8 cellular contexts compared by ENCODE assay signal in the genomic region with DNA sequence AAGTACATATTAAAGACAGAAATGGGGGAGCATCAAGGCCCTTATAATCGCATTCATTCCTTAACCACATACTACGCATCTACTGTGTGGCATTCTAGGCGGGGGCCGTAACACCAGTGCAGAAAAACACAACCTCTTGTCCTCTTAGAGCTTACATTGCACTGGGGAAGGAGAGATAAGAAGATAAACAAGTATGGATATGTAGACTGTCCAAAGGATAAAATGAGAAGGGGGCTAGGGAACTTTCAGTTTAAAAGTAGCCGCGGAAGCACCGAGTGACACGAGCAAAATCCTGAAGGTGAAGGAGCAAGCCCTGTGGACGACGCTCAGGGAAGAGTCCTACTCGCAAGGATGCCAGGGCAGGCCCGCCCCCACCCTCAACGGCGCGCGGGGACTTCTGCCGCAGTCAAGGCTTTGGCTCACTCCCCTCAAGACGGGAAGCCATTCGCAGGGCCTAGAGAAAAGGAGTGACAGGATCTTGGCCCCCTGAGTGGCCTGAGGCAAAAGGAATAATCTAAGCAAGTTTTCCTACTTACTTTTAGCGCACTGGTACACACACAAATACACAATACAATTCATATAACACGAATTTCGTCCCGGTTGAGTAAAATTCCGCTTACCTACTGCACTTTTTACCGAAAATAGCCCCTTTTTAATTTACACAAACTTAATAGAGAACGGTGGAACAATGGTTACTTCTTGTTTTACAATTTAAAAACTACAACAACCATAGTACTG. TPM values are rescaled to one million over a fixed set of nuclear protein-coding genes. Genes with fewer than 3 reads are reported as not detected.
A peak's percentile ranks its signal among the peaks of the same experiment; 100 is the strongest.
DNase-seq lines count a peak whose midpoint lies in the region; ATAC-seq and TF ChIP-seq lines count a peak whose summit lies in the region.

No MANE protein-coding gene starts in this region.

- H3K27ac ChIP-seq in AG04450 (ENCODE audit: low read depth, low read length) (peak overlapping the region; percentile 47), epithelial cell of prostate (peak overlapping the region; percentile 94)

- TF ChIP-seq CTCF in AG04450 (IDR thresholded peaks at IDR 0.05; ENCODE audit: low read depth, low read length) (no peak), GM20000 (IDR thresholded peaks at IDR 0.05; ENCODE audit: extremely low read depth, missing control alignments) (no peak)

- no peaks in the 10 kb centered on the region for H3K36me3 ChIP-seq in mucosa of stomach (ENCODE audit: control insufficient read depth, insufficient read depth, low read length)

- H3K9ac ChIP-seq in mucosa of stomach (ENCODE audit: low read length), result peak overlapping the region; percentile 95

- DNase-seq in AG04450 (ENCODE audit: low read depth, low spot score) (no peak), GM20000 (ENCODE audit: low spot score) (peak; percentile 27), NCI-H526 treated with DMSO at 0.1 percent for 48 hours (lab: John Stamatoyannopoulos, UW) (peak; percentile 96), activated T-cell treated with anti-CD3 and anti-CD28 coated beads for 24 hours (ENCODE audit: low read depth) (peak; percentile 27), epithelial cell of prostate (ENCODE audit: low read depth, low spot score) (no peak)
- peak; percentile 39 for DNase-seq in stimulated activated naive CD4-positive, alpha-beta T cell treated with Interleukin-2 at 50 U/mL for 16 hours (lab: John Stamatoyannopoulos, UW)

- H3K4me3 ChIP-seq in AG04450 (ENCODE audit: low read depth, low read length) (peak overlapping the region; percentile 83), mucosa of stomach (ENCODE audit: low read length) (peak overlapping the region; percentile 86)

- H3K4me1 ChIP-seq in mucosa of stomach (ENCODE audit: control insufficient read depth, insufficient read depth, low read length), result peaks cover 9% of the 10 kb centered on the region

- no peaks in the 10 kb centered on the region for H3K27me3 ChIP-seq in AG04450 (ENCODE audit: control insufficient read depth, insufficient read depth, low read length)
- H3K27me3 ChIP-seq in mucosa of stomach (ENCODE audit: control insufficient read depth, insufficient read depth, low read length), result no peaks in the 10 kb centered on the region

- no peak for ATAC-seq in esophagus mucosa

- H3K9me3 ChIP-seq in AG04450 (ENCODE audit: control insufficient read depth, insufficient read depth, low read length) (no peaks in the 10 kb centered on the region), mucosa of stomach (ENCODE audit: control insufficient read depth, low read length) (no peaks in the 10 kb centered on the region)

- CTCF ChIA-PET in AG04450 (lab: Charles Lee), result interaction anchor here (0.8 to 5.0 kb wide), 10 partner anchors 8 to 142 kb away, joined by 3 to 32 read pairs (median 4); no protein-coding TSS in a partner anchor

- POLR2A ChIA-PET in AG04450 (lab: Yijun Ruan, JAX), result interaction anchor here (0.9 kb wide), 1 partner anchor 69 kb away, joined by 5 read pairs; no protein-coding TSS in a partner anchor

RNA-seq across cellular contexts. Expression of a gene that starts 1.3 kb away (rescaled TPM):
- 30.1 and 37.0 TPM in 2 replicates for polyA plus RNA-seq in AG04450 (2011; rRNA removed)
- polyA minus RNA-seq in AG04450 (2011; rRNA and poly(A)+ RNA removed), result 99.5 and 144 TPM in 2 replicates
- total RNA-seq in esophagus mucosa, result 36.1 TPM

Comparison
In these comparisons a context has a peak if more than half of its experiments do, and no peak if none do; other contexts are left out.
1. DNase-seq: peak in GM20000 (single experiment), NCI-H526 treated with DMSO at 0.1 percent for 48 hours (single experiment), activated T-cell treated with anti-CD3 and anti-CD28 coated beads for 24 hours (single experiment) and stimulated activated naive CD4-positive, alpha-beta T cell treated with Interleukin-2 at 50 U/mL for 16 hours (single experiment); none in AG04450 (single experiment) and epithelial cell of prostate (single experiment).